19 cellular contexts compared by ENCODE assay signal in the genomic region with DNA sequence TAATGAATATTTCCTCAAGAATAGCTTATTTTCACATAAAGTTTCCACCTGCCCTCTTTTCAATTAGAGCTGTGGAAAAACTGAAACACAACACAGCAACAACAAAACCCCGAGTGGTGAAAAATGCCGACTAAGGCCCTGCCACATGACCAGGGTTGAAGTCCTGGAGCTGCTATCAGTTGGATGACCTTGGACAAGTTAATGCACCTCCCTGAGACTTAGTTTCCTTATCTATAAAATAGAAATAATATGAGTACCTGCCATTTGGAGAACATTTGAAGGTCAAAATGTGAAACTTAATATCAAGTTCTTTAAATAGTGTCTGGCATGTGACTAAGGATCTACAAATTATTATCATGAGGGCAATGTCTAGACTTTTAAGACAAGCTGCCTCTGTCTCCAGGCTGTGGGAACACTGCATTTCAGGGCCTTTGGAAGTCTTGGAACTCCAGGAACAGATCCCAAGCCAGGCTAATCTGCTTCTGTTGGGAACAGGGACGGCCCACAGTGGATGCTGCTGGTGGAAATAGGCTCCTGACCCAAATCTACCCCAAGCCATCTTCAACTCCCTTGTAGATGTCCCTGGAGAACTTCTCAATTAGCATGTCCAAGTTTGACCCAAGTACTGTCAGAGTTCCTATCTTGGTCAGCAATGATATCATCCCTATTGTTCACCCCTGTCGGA.
"Had no signal": no experiment of that assay in that cellular context is flagged by ENCODE, and none has a peak within 500 bp of the region (broad histone marks: within the 10 kb centered on the region; RNA-seq: fewer than 3 reads in every experiment).

No MANE protein-coding gene starts in this region.

- H3K4me3 ChIP-seq: adrenal gland, ovary, thoracic aorta had no signal

- H3K27ac ChIP-seq: foreskin keratinocyte, thoracic aorta had no signal

- H3K27me3 ChIP-seq: adrenal gland, foreskin keratinocyte, ovary had no signal

- H3K27ac Mint-ChIP-seq: activated naive CD4-positive, alpha-beta T cell treated with anti-CD3 and anti-CD28 coated beads, Interleukin-2, amount 50 U/mL, for 72 hours; activated T-cell treated with anti-CD3 and anti-CD28 coated beads, Interleukin-2, amount 50 U/mL, for 72 hours; dendritic cell treated with granulocyte-macrophage colony-stimulating factor and Interleukin-4, amounts not matched to agents 40 ng/mL and 50 ng/mL, for 4 days; effector memory CD8-positive, alpha-beta T cell had no signal

- FAIRE-seq: keratinocyte had no signal

- ATAC-seq: activated naive CD4-positive, alpha-beta T cell treated with anti-CD3 and anti-CD28 coated beads, Interleukin-2, amount 50 U/mL, for 72 hours; activated T-cell treated with anti-CD3 and anti-CD28 coated beads, Interleukin-2, amount 50 U/mL, for 72 hours; effector memory CD8-positive, alpha-beta T cell; naive thymus-derived CD8-positive, alpha-beta T cell; stimulated activated naive CD8-positive, alpha-beta T cell treated with anti-CD3 and anti-CD28 coated beads, Interleukin-15, amount 100 ng/mL, for 72 hours had no signal

- DNase-seq: activated CD4-positive, alpha-beta T cell treated with anti-CD3 and anti-CD28 coated beads for 1 hour; activated CD4-positive, alpha-beta T cell treated with anti-CD3 and anti-CD28 coated beads, Interleukin-2, amount 50 U/mL, for 4 hours; activated effector memory CD4-positive, alpha-beta T cell treated with anti-CD3 and anti-CD28 coated beads, Interleukin-2, amount 50 U/mL, for 16 hours; activated T-cell treated with anti-CD3 and anti-CD28 coated beads, Interleukin-2, amount 50 U/mL, for 72 hours; effector memory CD8-positive, alpha-beta T cell; foreskin keratinocyte; naive thymus-derived CD8-positive, alpha-beta T cell; ovary; stimulated activated CD4-positive, alpha-beta T cell treated with anti-CD3 and anti-CD28 coated beads, Interleukin-15, amount 100 ng/mL, for 24 hours; stimulated activated CD4-positive, alpha-beta T cell treated with anti-CD3 and anti-CD28 coated beads, Interleukin-2, amount 100 ng/mL, for 48 hours; stimulated activated naive CD8-positive, alpha-beta T cell treated with anti-CD3 and anti-CD28 coated beads, Interleukin-15, amount 100 ng/mL, for 72 hours; SW 1271; T-helper 2 cell had no signal

- H3K9me3 Mint-ChIP-seq: effector memory CD8-positive, alpha-beta T cell had no signal

- H3K27me3 Mint-ChIP-seq: effector memory CD8-positive, alpha-beta T cell; naive thymus-derived CD8-positive, alpha-beta T cell; stimulated activated naive CD8-positive, alpha-beta T cell treated with anti-CD3 and anti-CD28 coated beads, Interleukin-15, amount 100 ng/mL, for 72 hours had no signal

- H3K36me3 ChIP-seq: adrenal gland, ovary, thoracic aorta, WERI-Rb-1 had no signal

- H3K9me3 ChIP-seq: adrenal gland, ovary, thoracic aorta had no signal

- H3K4me3 Mint-ChIP-seq: activated T-cell treated with anti-CD3 and anti-CD28 coated beads, Interleukin-2, amount 50 U/mL, for 72 hours; dendritic cell treated with granulocyte-macrophage colony-stimulating factor and Interleukin-4, amounts not matched to agents 40 ng/mL and 50 ng/mL, for 4 days; effector memory CD8-positive, alpha-beta T cell; naive thymus-derived CD8-positive, alpha-beta T cell; stimulated activated naive CD8-positive, alpha-beta T cell treated with anti-CD3 and anti-CD28 coated beads, Interleukin-15, amount 100 ng/mL, for 72 hours had no signal

- H3K4me1 Mint-ChIP-seq: stimulated activated naive CD8-positive, alpha-beta T cell treated with anti-CD3 and anti-CD28 coated beads, Interleukin-15, amount 100 ng/mL, for 72 hours had no signal
